Comparison of ENCODE assay signal across 8 cellular contexts in the genomic region with DNA sequence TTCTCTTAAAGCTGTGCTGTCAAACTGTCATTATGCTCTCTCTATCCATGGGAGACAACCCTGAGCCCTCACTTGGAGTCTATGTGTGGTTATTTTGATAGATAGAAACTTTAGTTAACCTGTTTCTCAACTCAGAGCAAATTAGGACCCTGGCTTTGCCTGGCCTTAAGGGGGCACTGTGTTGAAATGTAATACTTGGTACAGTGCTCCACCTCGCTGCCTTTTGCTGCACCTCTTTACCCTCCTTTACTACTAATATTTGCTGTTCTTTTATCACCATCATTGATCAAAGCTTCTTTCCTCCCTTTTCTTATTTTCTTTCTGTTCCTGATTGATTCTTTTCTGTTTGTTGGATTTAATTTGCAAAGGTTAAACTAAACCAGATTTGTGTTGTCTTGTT. TPM values are rescaled to one million over a fixed set of nuclear protein-coding genes. Genes with fewer than 3 reads are reported as not detected.
A peak's percentile ranks its signal among the peaks of the same experiment; 100 is the strongest.
DNase-seq lines count a peak whose midpoint lies in the region; ATAC-seq, FAIRE-seq and TF ChIP-seq lines count a peak whose summit lies in the region.

No MANE protein-coding gene starts in this region.

- peaks cover 5% of the 10 kb centered on the region for H3K4me1 ChIP-seq in NT2/D1 (ENCODE audit: insufficient read depth, insufficient read length)

- H3K9me3 ChIP-seq in NT2/D1 (ENCODE audit: insufficient read depth, low read length), result no peaks in the 10 kb centered on the region

- DNase-seq in AG09319 (ENCODE audit: extremely low read depth, low read depth) (no peak), GM12892 (ENCODE audit: insufficient read length) (no peak), NT2/D1 (ENCODE audit: low read depth, low spot score) (peak; percentile 9), left ventricle myocardium superior (no peak), NCI-H2107 (lab: John Stamatoyannopoulos, UW) (no peak), urothelium cell line (ENCODE audit: low spot score) (no peak), MCF 10A (ENCODE audit: unreplicated experiment) (no peak)

- peak; percentile 82 for FAIRE-seq in GM12892 (lab: Jason Lieb, UNC)
- no peak for FAIRE-seq in urothelium cell line (lab: Jason Lieb, UNC)

- TF ChIP-seq POLR2A in GM12892 (IDR thresholded peaks at IDR 0.05; ENCODE audit: low read depth, low read length), result no peak

- no peaks in the 10 kb centered on the region for H3K27me3 ChIP-seq in NT2/D1 (ENCODE audit: insufficient read depth, insufficient read length)

- H3K4me3 Mint-ChIP-seq in MCF 10A (ENCODE audit: unreplicated experiment), result no peak overlapping the region

- no peaks in the 10 kb centered on the region for H3K9me3 Mint-ChIP-seq in MCF 10A (ENCODE audit: unreplicated experiment)

- H3K4me3 ChIP-seq in NT2/D1 (ENCODE audit: insufficient read length, low read depth), result no peak overlapping the region

- no TSS peak for BruUV-seq in MCF 10A (replicated peaks; lab: Mats Ljungman, UMichigan)

- peaks cover under 1% of the 10 kb centered on the region for H3K36me3 Mint-ChIP-seq in MCF 10A (ENCODE audit: insufficient read depth, unreplicated experiment)

- POLR2A ChIA-PET in MCF 10A (lab: Yijun Ruan, JAX), result interaction anchor here (1.4 kb wide), 1 partner anchor 27 kb away, joined by 3 read pairs; no protein-coding TSS in a partner anchor

- peak; percentile 18 for TF ChIP-seq CTCF in AG09319 (IDR thresholded peaks at IDR 0.05; ENCODE audit: low read depth, low read length)
- no peak for TF ChIP-seq CTCF in MCF 10A (IDR thresholded peaks at IDR 0.05; ENCODE audit: unreplicated experiment)

- intact Hi-C loops in left ventricle myocardium superior (cut with micrococcal nuclease) (no loop called here), MCF 10A (cut with micrococcal nuclease) (no loop called here)

- H3K36me3 ChIP-seq in NT2/D1 (ENCODE audit: insufficient read depth, insufficient read length, low read length), result no peaks in the 10 kb centered on the region

- ATAC-seq in left ventricle myocardium superior (peak; percentile 62), HG03025 (IDR thresholded peaks at IDR 0.05; ENCODE audit: low FRiP score, unreplicated experiment) (no peak)

- CTCF ChIA-PET in MCF 10A (lab: Yijun Ruan, JAX), result interaction anchor here (0.6 to 1.6 kb wide), 3 partner anchors 16 to 135 kb away, joined by 3 to 8 read pairs (median 3); no protein-coding TSS in a partner anchor

- no peaks in the 10 kb centered on the region for H3K27me3 Mint-ChIP-seq in MCF 10A (ENCODE audit: insufficient read depth, unreplicated experiment)

- H3K9ac ChIP-seq in NT2/D1 (ENCODE audit: insufficient read length, low read depth), result no peak overlapping the region

- H3K4me1 Mint-ChIP-seq in MCF 10A (ENCODE audit: insufficient read depth, unreplicated experiment), result peaks cover 46% of the 10 kb centered on the region

- H3K27ac Mint-ChIP-seq in MCF 10A (ENCODE audit: low read depth, unreplicated experiment), result no peak overlapping the region

RNA-seq across cellular contexts. Expression of gene STT3B, which starts 34.3 kb away (rescaled TPM):
- 71.6 TPM for polyA plus RNA-seq in GM12892 (2012; ENCODE audit: missing spikeins)
- total RNA-seq in left ventricle myocardium superior (97.7 TPM), MCF 10A (2022) (118 and 133 TPM in 2 replicates)
